Comparison of ENCODE assay signal across 8 cellular contexts in the genomic region with DNA sequence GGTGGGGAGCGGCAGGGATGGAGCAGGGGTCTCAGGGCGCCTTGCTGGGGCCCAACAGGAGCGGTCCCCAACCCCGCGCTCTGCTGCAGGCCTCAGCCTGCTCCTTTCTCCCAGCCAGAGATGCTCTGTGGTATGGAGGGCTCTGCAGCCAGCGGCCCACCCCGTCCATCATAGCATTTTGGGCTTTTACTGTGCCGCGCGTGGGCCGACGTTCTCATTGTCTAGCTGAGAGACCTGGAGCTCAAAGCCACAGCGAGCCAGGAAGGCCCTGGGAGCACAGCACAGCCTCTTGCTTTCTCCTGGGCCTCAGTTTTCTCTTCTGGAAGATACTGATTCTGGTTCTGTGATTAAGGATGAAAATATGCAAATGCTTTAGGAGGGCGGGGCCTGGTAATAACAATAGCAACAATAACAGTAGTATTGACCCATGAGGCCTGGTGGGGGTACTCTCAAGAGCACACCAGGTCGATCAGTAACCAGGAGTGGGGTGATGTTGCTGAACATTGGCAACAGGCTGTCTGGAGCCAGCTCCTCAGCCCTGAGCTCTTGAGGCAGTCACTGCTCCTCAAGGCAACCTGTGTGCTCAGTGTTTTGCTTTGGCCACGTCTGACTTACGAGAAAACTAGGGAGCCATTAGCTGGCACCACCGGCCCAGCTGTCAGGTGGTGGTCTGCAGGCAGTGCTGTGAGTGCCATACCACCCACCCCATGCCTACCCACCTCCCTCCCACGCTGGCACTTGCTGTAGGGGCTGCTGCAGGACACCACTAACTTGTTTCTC. TPM values are rescaled to one million over a fixed set of nuclear protein-coding genes. Genes with fewer than 3 reads are reported as not detected.
DNase-seq lines count a peak whose midpoint lies in the region; ATAC-seq and TF ChIP-seq lines count a peak whose summit lies in the region.

No MANE protein-coding gene starts in this region.

- H3K9me3 ChIP-seq in right cardiac atrium (ENCODE audit: control insufficient read depth, low read length) (no peaks in the 10 kb centered on the region), adipocyte (ENCODE audit: control insufficient read depth, low read length) (no peaks in the 10 kb centered on the region), mesodermal cell (ENCODE audit: control insufficient read depth, low read length) (no peaks in the 10 kb centered on the region), upper lobe of right lung (no peaks in the 10 kb centered on the region)

- ATAC-seq in Right ventricle myocardium inferior (no peak), right cardiac atrium (no peak), upper lobe of right lung (no peak), HG02852 (IDR thresholded peaks at IDR 0.05; ENCODE audit: unreplicated experiment) (no peak)

- DNase-seq in Right ventricle myocardium inferior (ENCODE audit: missing footprints), result peak; percentile 51
- DNase-seq in right cardiac atrium, result no peak
- DNase-seq in adipocyte (ENCODE audit: low read depth), result peak; percentile 4
- DNase-seq in upper lobe of right lung, result peak; percentile 39
- DNase-seq in NCI-H446 (lab: John Stamatoyannopoulos, UW), result no peak
- no peak for DNase-seq in NCI-H2171 (lab: John Stamatoyannopoulos, UW)

- peaks cover 6% of the 10 kb centered on the region for H3K36me3 ChIP-seq in adipocyte (ENCODE audit: control insufficient read depth, insufficient read depth, low read length, severe bottlenecking)
- peaks cover 11% of the 10 kb centered on the region for H3K36me3 ChIP-seq in mesodermal cell (ENCODE audit: control insufficient read depth, insufficient read depth, low read length)
- peaks cover 8% of the 10 kb centered on the region for H3K36me3 ChIP-seq in upper lobe of right lung

- H3K4me3 ChIP-seq in right cardiac atrium (ENCODE audit: low read length), result no peak overlapping the region
- H3K4me3 ChIP-seq in adipocyte (ENCODE audit: low read length), result peak overlapping the region; percentile 95
- H3K4me3 ChIP-seq in mesodermal cell (ENCODE audit: extremely low read depth, insufficient read depth, low read length, poor library complexity, severe bottlenecking), result peak overlapping the region; percentile 56
- H3K4me3 ChIP-seq in upper lobe of right lung, result peak overlapping the region; percentile 68

- intact Hi-C loops in Right ventricle myocardium inferior (cut with DNase I), result loop anchor here (5.0 kb wide), 2 partner anchors 55 to 145 kb away; no protein-coding TSS in a partner anchor
- intact Hi-C loops in right cardiac atrium (cut with DNase I), result loop anchor here (2.0 to 10.0 kb wide), 7 partner anchors 70 to 145 kb away; no protein-coding TSS in a partner anchor
- intact Hi-C loops in upper lobe of right lung (cut with DNase I), result no loop called here

- TF ChIP-seq CTCF in upper lobe of right lung (IDR thresholded peaks at IDR 0.05), result no peak

- H3K4me1 ChIP-seq in right cardiac atrium (ENCODE audit: control insufficient read depth, insufficient read depth, low read length) (peaks cover 4% of the 10 kb centered on the region), adipocyte (ENCODE audit: control insufficient read depth, insufficient read depth, low read length) (peaks cover 24% of the 10 kb centered on the region), mesodermal cell (ENCODE audit: control insufficient read depth, insufficient read depth, low read length, poor library complexity, severe bottlenecking) (peaks cover 10% of the 10 kb centered on the region), upper lobe of right lung (peaks cover 18% of the 10 kb centered on the region)

- H3K27ac ChIP-seq in right cardiac atrium (ENCODE audit: low read length) (no peak overlapping the region), mesodermal cell (ENCODE audit: low read depth, low read length, severe bottlenecking) (no peak overlapping the region), upper lobe of right lung (peak overlapping the region; percentile 84)

- WGBS in right cardiac atrium, result 43% methylated on average over 19 of the region's 19 CpGs
- 43 to 45% methylated on average over 12 to 15 of the region's 19 CpGs for WGBS in mesodermal cell (ENCODE audit: insufficient coverage in 2 of 2), 2 experiments

- H3K27me3 ChIP-seq in right cardiac atrium (ENCODE audit: control insufficient read depth, insufficient read depth), result no peaks in the 10 kb centered on the region
- peaks cover 4% of the 10 kb centered on the region for H3K27me3 ChIP-seq in adipocyte (replicated peaks; ENCODE audit: control insufficient read depth, insufficient read depth, low read length)
- H3K27me3 ChIP-seq in upper lobe of right lung, result no peaks in the 10 kb centered on the region

- peak overlapping the region; percentile 90 for H3K9ac ChIP-seq in adipocyte (ENCODE audit: low read length)

RNA-seq across cellular contexts. Expression of gene RASD1, which starts 1.1 kb away (rescaled TPM):
- total RNA-seq in Right ventricle myocardium inferior, result 45.3 TPM
- total RNA-seq in right cardiac atrium, result 10 to 100 TPM; 18.7 to 63.8 (median 39.9) TPM
- polyA plus RNA-seq in right cardiac atrium, result 66.2 TPM
- 4.6 TPM for polyA plus RNA-seq in mesodermal cell (2013, experiment 1 of 2)
- 3.3 TPM for polyA plus RNA-seq in mesodermal cell (2013, experiment 2 of 2)
- 39.2 TPM for total RNA-seq in upper lobe of right lung

RNA-seq across cellular contexts. Expression of gene MED9, which starts 20.5 kb away (rescaled TPM):
- total RNA-seq in Right ventricle myocardium inferior (40.4 TPM), right cardiac atrium (10 to 100 TPM; 30.7 to 35.6 (median 32.6) TPM), upper lobe of right lung (13.8 TPM)
- 38.5 TPM for polyA plus RNA-seq in right cardiac atrium
- 13.9 TPM for polyA plus RNA-seq in mesodermal cell (2013, experiment 1 of 2)
- polyA plus RNA-seq in mesodermal cell (2013, experiment 2 of 2), result 12.1 TPM

Comparison
In these comparisons a context has a peak if more than half of its experiments do, and no peak if none do; other contexts are left out.
1. DNase-seq: peak in Right ventricle myocardium inferior (single experiment), adipocyte (single experiment) and upper lobe of right lung (single experiment); none in right cardiac atrium (0 of 3), NCI-H446 (0 of 2) and NCI-H2171 (single experiment).